Comparison of ENCODE assay signal across 1 cellular context in genomic region chr17:68790931-68791330, GRCh38.
TF ChIP-seq lines count a peak whose summit lies in the region.

No MANE protein-coding gene starts in this region.

TF ChIP-seq in IMR-90, 13 proteins besides CTCF, POLR2A, EP300 and RAD21:
- TF ChIP-seq MAFK (IDR thresholded peaks at IDR 0.05; ENCODE audit: low read depth, low read length) (no peak), MXI1 (IDR thresholded peaks at IDR 0.05; ENCODE audit: borderline replicate concordance, low read depth, low read length) (no peak), ELK1 (IDR thresholded peaks at IDR 0.05; ENCODE audit: borderline replicate concordance, low read depth, low read length) (no peak), RCOR1 (IDR thresholded peaks at IDR 0.05; ENCODE audit: insufficient replicate concordance, low read length) (no peak)
